10 cellular contexts compared by ENCODE assay signal in genomic region chr11:128502736-128503135, GRCh38.
DNase-seq lines count a peak whose midpoint lies in the region; ATAC-seq, FAIRE-seq and TF ChIP-seq lines count a peak whose summit lies in the region.
"Had no signal": no experiment of that assay in that cellular context is flagged by ENCODE, and none has a peak within 500 bp of the region (broad histone marks: within the 10 kb centered on the region; RNA-seq: fewer than 3 reads in every experiment).

No MANE protein-coding gene starts in this region.

- H3K9ac ChIP-seq in endothelial cell of umbilical vein (replicated peaks; ENCODE audit: extremely low read depth, insufficient read depth, low read length), result peak overlapping the region; percentile 69

- intact Hi-C loops in endothelial cell of umbilical vein (cut with micrococcal nuclease), result loop anchor here (1.0 to 5.0 kb wide), 7 partner anchors 20 to 294 kb away; partner anchors contain the start of gene FLI1

- no TSS peak for BruUV-seq in endothelial cell of umbilical vein (replicated peaks; lab: Mats Ljungman, UMichigan)

- H3K9me3 ChIP-seq in SJSA1 (replicated peaks), result no peaks in the 10 kb centered on the region
- no peaks in the 10 kb centered on the region for H3K9me3 ChIP-seq in endothelial cell of umbilical vein (replicated peaks; ENCODE audit: control insufficient read depth, insufficient read depth, low read length)
- H3K9me3 ChIP-seq in MG63, result no peaks in the 10 kb centered on the region

- peak; percentile 97 for DNase-seq in ELR (ENCODE audit: low read depth)
- DNase-seq in SJSA1 (ENCODE audit: low read depth in 1 of 2, low spot score in 2 of 2), result peak; percentile 57 to 64
- peak; percentile 80 for DNase-seq in endothelial cell of umbilical vein (ENCODE audit: low read depth, low spot score)
- DNase-seq in renal cortical epithelial cell (ENCODE audit: low read depth), result peak; percentile 92
- no peak for DNase-seq in MG63
- DNase-seq in T1000 (lab: John Stamatoyannopoulos, UW), result no peak
- DNase-seq in NCI-H526 treated with DMSO at 0.1 percent for 48 hours (lab: John Stamatoyannopoulos, UW), result no peak

- ATAC-seq in esophagus mucosa, result no peak

- H3K4me2 ChIP-seq in endothelial cell of umbilical vein (ENCODE audit: insufficient read depth, low read length), result peak overlapping the region; percentile 39

- H3K27ac ChIP-seq in SJSA1 (peak overlapping the region; percentile 86), endothelial cell of umbilical vein (ENCODE audit: insufficient read depth, low read depth, low read length) (peak overlapping the region; percentile 94)
- H3K27ac ChIP-seq: cardiac muscle cell had no signal

- dilution Hi-C loops in endothelial cell of umbilical vein (cut with MboI; ENCODE audit: extremely low pct_ligation_motif_present, low sequenced_read_pairs), result no loop called here

- CTCF ChIA-PET in endothelial cell of umbilical vein (lab: Charles Lee), result no interaction called here

- no peaks in the 10 kb centered on the region for H4K20me1 ChIP-seq in endothelial cell of umbilical vein (replicated peaks; ENCODE audit: control insufficient read depth, extremely low read depth, insufficient read depth, low read length)

- no peak overlapping the region for H2AFZ ChIP-seq in endothelial cell of umbilical vein (ENCODE audit: low read depth, low read length)

- TF ChIP-seq CTCF in endothelial cell of umbilical vein (IDR thresholded peaks at IDR 0.05; ENCODE audit: extremely low read depth in 1 of 2, insufficient read depth in 1 of 2, low read depth in 1 of 2, low read length in 2 of 2), result no peak

- no peak for TF ChIP-seq POLR2A in endothelial cell of umbilical vein (IDR thresholded peaks at IDR 0.05; ENCODE audit: low read depth, low read length)

- H3K9me1 ChIP-seq in endothelial cell of umbilical vein (replicated peaks; ENCODE audit: control insufficient read depth, extremely low read depth, insufficient read depth, low read length), result no peaks in the 10 kb centered on the region

- H3K79me2 ChIP-seq in endothelial cell of umbilical vein (ENCODE audit: control insufficient read depth, insufficient read depth, low read length), result peaks cover 86% of the 10 kb centered on the region

- no peak overlapping the region for H3K4me3 ChIP-seq in SJSA1
- no peak overlapping the region for H3K4me3 ChIP-seq in endothelial cell of umbilical vein (replicated peaks in 1 of 3; ENCODE audit: insufficient read depth in 1 of 3, low read depth in 1 of 3, low read length in 3 of 3)
- H3K4me3 ChIP-seq in MG63, result no peak overlapping the region
- H3K4me3 ChIP-seq: cardiac muscle cell had no signal

- H3K4me1 ChIP-seq in SJSA1 (replicated peaks), result peaks cover 98% of the 10 kb centered on the region
- peaks cover 74% of the 10 kb centered on the region for H3K4me1 ChIP-seq in endothelial cell of umbilical vein (ENCODE audit: control insufficient read depth, extremely low read depth, insufficient read depth, low read length)

- peaks cover 27% of the 10 kb centered on the region for H3K36me3 ChIP-seq in SJSA1
- H3K36me3 ChIP-seq in endothelial cell of umbilical vein (ENCODE audit: control insufficient read depth in 2 of 2, extremely low read depth in 1 of 2, insufficient read depth in 2 of 2, low read length in 2 of 2), result peaks cover 0 to 2% of the 10 kb centered on the region in 2 experiments
- peaks cover 51% of the 10 kb centered on the region for H3K36me3 ChIP-seq in MG63
- H3K36me3 ChIP-seq: cardiac muscle cell had no signal

- POLR2A ChIA-PET in endothelial cell of umbilical vein (lab: Charles Lee), result no interaction called here

- H3K27me3 ChIP-seq in SJSA1 (replicated peaks) (no peaks in the 10 kb centered on the region), endothelial cell of umbilical vein (ENCODE audit: control insufficient read depth in 2 of 2, insufficient read depth in 2 of 2, low read length in 2 of 2) (no peaks in the 10 kb centered on the region), MG63 (no peaks in the 10 kb centered on the region)

- FAIRE-seq in endothelial cell of umbilical vein (lab: Jason Lieb, UNC), result peak; percentile 18
- FAIRE-seq: urothelium cell line had no signal

TF ChIP-seq in endothelial cell of umbilical vein, 7 proteins besides CTCF, POLR2A, EP300 and RAD21:
- peak; percentile 14 for TF ChIP-seq POLR2AphosphoS5 (IDR thresholded peaks at IDR 0.05; ENCODE audit: insufficient read depth, low read depth, low read length)
- TF ChIP-seq, protein P1, sequence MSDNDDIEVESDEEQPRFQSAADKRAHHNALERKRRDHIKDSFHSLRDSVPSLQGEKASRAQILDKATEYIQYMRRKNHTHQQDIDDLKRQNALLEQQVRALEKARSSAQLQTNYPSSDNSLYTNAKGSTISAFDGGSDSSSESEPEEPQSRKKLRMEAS (IDR thresholded peaks at IDR 0.05; ENCODE audit: insufficient read depth, insufficient read length), result no peak

Comparison
In these comparisons a context has a peak if more than half of its experiments do, and no peak if none do; other contexts are left out.
1. DNase-seq: peak in ELR (single experiment), SJSA1 (2 of 2), endothelial cell of umbilical vein (single experiment) and renal cortical epithelial cell (single experiment); none in MG63 (single experiment), T1000 (single experiment) and NCI-H526 treated with DMSO at 0.1 percent for 48 hours (single experiment).